21 cellular contexts compared by ENCODE assay signal in genomic region chr12:89180496-89180895, GRCh38.
DNase-seq lines count a peak whose midpoint lies in the region; ATAC-seq and TF ChIP-seq lines count a peak whose summit lies in the region.
"Had no signal": no experiment of that assay in that cellular context is flagged by ENCODE, and none has a peak within 500 bp of the region (broad histone marks: within the 10 kb centered on the region; RNA-seq: fewer than 3 reads in every experiment).

No MANE protein-coding gene starts in this region.

- H2AFZ ChIP-seq in Loucy (ENCODE audit: low read length), result peak overlapping the region; percentile 42; the same call in 1 of the 2 replicates

- no peaks in the 10 kb centered on the region for H3K9me3 Mint-ChIP-seq in activated naive CD8-positive, alpha-beta T cell treated with anti-CD3 and anti-CD28 coated beads, Interleukin-2, amount 50 U/mL, for 24 hours
- no peaks in the 10 kb centered on the region for H3K9me3 Mint-ChIP-seq in activated naive CD8-positive, alpha-beta T cell treated with anti-CD3 and anti-CD28 coated beads for 36 hours
- H3K9me3 Mint-ChIP-seq in stimulated activated naive CD8-positive, alpha-beta T cell treated with anti-CD3 and anti-CD28 coated beads, Interleukin-15, Interleukin-2, amounts not matched to agents 100 ng/mL and 50 ng/mL, for 24 hours, result no peaks in the 10 kb centered on the region
- H3K9me3 Mint-ChIP-seq: activated naive CD4-positive, alpha-beta T cell treated with anti-CD3 and anti-CD28 coated beads, Interleukin-2, amount 50 U/mL, for 24 hours; CD8-positive, alpha-beta memory T cell; effector memory CD8-positive, alpha-beta T cell; stimulated activated naive B cell treated with anti-CD40 and anti-IgM and Interleukin-4, amounts not matched to agents 10 μg/mL and 1 μg/mL and 100 μg/mL, for 72 hours had no signal

- H3K9me3 ChIP-seq in Loucy (ENCODE audit: insufficient read depth, low read depth, low read length) (no peaks in the 10 kb centered on the region), adipocyte (ENCODE audit: control insufficient read depth, low read length) (no peaks in the 10 kb centered on the region)
- H3K9me3 ChIP-seq: gastroesophageal sphincter, tibial nerve had no signal

- TF ChIP-seq CTCF in Loucy (conservative IDR thresholded peaks at IDR 0.05; ENCODE audit: low read length), result no peak

- H3K4me2 ChIP-seq in Loucy (ENCODE audit: low read depth, low read length, poor library complexity, severe bottlenecking), result peak overlapping the region; percentile 27
- H3K4me2 ChIP-seq: smooth muscle cell had no signal

- no peaks in the 10 kb centered on the region for H3K36me3 ChIP-seq in Loucy (ENCODE audit: insufficient read depth, low read length)
- H3K36me3 ChIP-seq in adipocyte (ENCODE audit: control insufficient read depth, insufficient read depth, low read length, severe bottlenecking), result no peaks in the 10 kb centered on the region
- H3K36me3 ChIP-seq: gastroesophageal sphincter, tibial nerve had no signal

- H4K20me1 ChIP-seq in Loucy (ENCODE audit: insufficient read depth, low read length, poor library complexity, severe bottlenecking), result no peaks in the 10 kb centered on the region

- H3F3A ChIP-seq in Loucy (ENCODE audit: low read depth), result no peaks in the 10 kb centered on the region

- H3K4me1 ChIP-seq in Loucy (ENCODE audit: insufficient read depth, low read length, poor library complexity, severe bottlenecking), result peaks cover 22% of the 10 kb centered on the region
- H3K4me1 ChIP-seq in adipocyte (ENCODE audit: control insufficient read depth, insufficient read depth, low read length), result peaks cover 56% of the 10 kb centered on the region

- H3K36me3 Mint-ChIP-seq in activated naive CD8-positive, alpha-beta T cell treated with anti-CD3 and anti-CD28 coated beads, Interleukin-2, amount 50 U/mL, for 24 hours (ENCODE audit: low read depth), result no peaks in the 10 kb centered on the region
- H3K36me3 Mint-ChIP-seq in activated naive CD8-positive, alpha-beta T cell treated with anti-CD3 and anti-CD28 coated beads for 36 hours, result no peaks in the 10 kb centered on the region
- H3K36me3 Mint-ChIP-seq in stimulated activated naive CD8-positive, alpha-beta T cell treated with anti-CD3 and anti-CD28 coated beads, Interleukin-15, Interleukin-2, amounts not matched to agents 100 ng/mL and 50 ng/mL, for 24 hours (ENCODE audit: low read depth), result no peaks in the 10 kb centered on the region
- H3K36me3 Mint-ChIP-seq: activated naive CD4-positive, alpha-beta T cell treated with anti-CD3 and anti-CD28 coated beads, Interleukin-2, amount 50 U/mL, for 24 hours; stimulated activated naive B cell treated with anti-CD40 and anti-IgM and Interleukin-4, amounts not matched to agents 10 μg/mL and 1 μg/mL and 100 μg/mL, for 72 hours had no signal

- no peaks in the 10 kb centered on the region for H3K27me3 ChIP-seq in Loucy (ENCODE audit: insufficient read depth, low read length, poor library complexity, severe bottlenecking)
- no peaks in the 10 kb centered on the region for H3K27me3 ChIP-seq in adipocyte (replicated peaks; ENCODE audit: control insufficient read depth, insufficient read depth, low read length)
- H3K27me3 ChIP-seq: gastroesophageal sphincter, tibial nerve had no signal

- no peaks in the 10 kb centered on the region for H3K79me2 ChIP-seq in Loucy (ENCODE audit: insufficient read depth, low read length)

- H3K4me3 Mint-ChIP-seq in activated naive CD8-positive, alpha-beta T cell treated with anti-CD3 and anti-CD28 coated beads, Interleukin-2, amount 50 U/mL, for 24 hours, result no peak overlapping the region
- no peak overlapping the region for H3K4me3 Mint-ChIP-seq in activated naive CD8-positive, alpha-beta T cell treated with anti-CD3 and anti-CD28 coated beads for 36 hours
- H3K4me3 Mint-ChIP-seq in stimulated activated naive CD8-positive, alpha-beta T cell treated with anti-CD3 and anti-CD28 coated beads, Interleukin-15, Interleukin-2, amounts not matched to agents 100 ng/mL and 50 ng/mL, for 24 hours, result no peak overlapping the region
- H3K4me3 Mint-ChIP-seq: activated naive CD4-positive, alpha-beta T cell treated with anti-CD3 and anti-CD28 coated beads, Interleukin-2, amount 50 U/mL, for 24 hours; CD8-positive, alpha-beta memory T cell; effector memory CD8-positive, alpha-beta T cell; stimulated activated naive B cell treated with anti-CD40 and anti-IgM and Interleukin-4, amounts not matched to agents 10 μg/mL and 1 μg/mL and 100 μg/mL, for 72 hours had no signal

- ATAC-seq in activated naive CD8-positive, alpha-beta T cell treated with anti-CD3 and anti-CD28 coated beads, Interleukin-2, amount 50 U/mL, for 24 hours, result no peak
- ATAC-seq in HG02852 (IDR thresholded peaks at IDR 0.05; ENCODE audit: unreplicated experiment), result no peak
- ATAC-seq: effector memory CD8-positive, alpha-beta T cell; HCT116; SK-N-SH treated with all-trans-retinoic acid at 6 μM for 48 hours had no signal

- H3K4me3 ChIP-seq in Loucy (ENCODE audit: low read length, poor library complexity, severe bottlenecking) (no peak overlapping the region), adipocyte (ENCODE audit: low read length) (no peak overlapping the region)
- H3K4me3 ChIP-seq: gastroesophageal sphincter, smooth muscle cell, tibial nerve had no signal

- no peak for DNase-seq in activated naive CD8-positive, alpha-beta T cell treated with anti-CD3 and anti-CD28 coated beads, Interleukin-2, amount 50 U/mL, for 24 hours
- no peak for DNase-seq in activated naive CD8-positive, alpha-beta T cell treated with anti-CD3 and anti-CD28 coated beads for 36 hours
- DNase-seq in adipocyte (ENCODE audit: low read depth) (no peak), HCEC 1CT (no peak), NCI-H1092 (lab: John Stamatoyannopoulos, UW) (no peak)
- DNase-seq: activated CD8-positive, alpha-beta memory T cell treated with anti-CD3 and anti-CD28 coated beads, Interleukin-2, amount 50 U/mL, for 48 hours; CD8-positive, alpha-beta memory T cell; effector memory CD8-positive, alpha-beta T cell; KG1; NCI-H2171; stimulated activated naive B cell treated with anti-CD40 and anti-IgM and Interleukin-4, amounts not matched to agents 10 μg/mL and 1 μg/mL and 100 μg/mL, for 72 hours; T1000 had no signal

- peak overlapping the region; percentile 12 for H3K27ac Mint-ChIP-seq in activated naive CD8-positive, alpha-beta T cell treated with anti-CD3 and anti-CD28 coated beads, Interleukin-2, amount 50 U/mL, for 24 hours
- no peak overlapping the region for H3K27ac Mint-ChIP-seq in activated naive CD8-positive, alpha-beta T cell treated with anti-CD3 and anti-CD28 coated beads for 36 hours
- peak overlapping the region; percentile 61 for H3K27ac Mint-ChIP-seq in stimulated activated naive CD8-positive, alpha-beta T cell treated with anti-CD3 and anti-CD28 coated beads, Interleukin-15, Interleukin-2, amounts not matched to agents 100 ng/mL and 50 ng/mL, for 24 hours
- H3K27ac Mint-ChIP-seq: activated naive CD4-positive, alpha-beta T cell treated with anti-CD3 and anti-CD28 coated beads, Interleukin-2, amount 50 U/mL, for 24 hours; CD8-positive, alpha-beta memory T cell; effector memory CD8-positive, alpha-beta T cell had no signal

- H3K27me3 Mint-ChIP-seq in activated naive CD8-positive, alpha-beta T cell treated with anti-CD3 and anti-CD28 coated beads, Interleukin-2, amount 50 U/mL, for 24 hours, result no peaks in the 10 kb centered on the region
- H3K27me3 Mint-ChIP-seq in activated naive CD8-positive, alpha-beta T cell treated with anti-CD3 and anti-CD28 coated beads for 36 hours, result no peaks in the 10 kb centered on the region
- no peaks in the 10 kb centered on the region for H3K27me3 Mint-ChIP-seq in stimulated activated naive CD8-positive, alpha-beta T cell treated with anti-CD3 and anti-CD28 coated beads, Interleukin-15, Interleukin-2, amounts not matched to agents 100 ng/mL and 50 ng/mL, for 24 hours
- H3K27me3 Mint-ChIP-seq: activated naive CD4-positive, alpha-beta T cell treated with anti-CD3 and anti-CD28 coated beads, Interleukin-2, amount 50 U/mL, for 24 hours had no signal

- H3K9ac ChIP-seq in Loucy (ENCODE audit: low read depth, low read length, poor library complexity, severe bottlenecking) (no peak overlapping the region), adipocyte (ENCODE audit: low read length) (peak overlapping the region; percentile 71)

- peaks cover 40% of the 10 kb centered on the region for H3K4me1 Mint-ChIP-seq in activated naive CD8-positive, alpha-beta T cell treated with anti-CD3 and anti-CD28 coated beads, Interleukin-2, amount 50 U/mL, for 24 hours
- H3K4me1 Mint-ChIP-seq in activated naive CD8-positive, alpha-beta T cell treated with anti-CD3 and anti-CD28 coated beads for 36 hours, result peaks cover 19% of the 10 kb centered on the region
- peaks cover 39% of the 10 kb centered on the region for H3K4me1 Mint-ChIP-seq in stimulated activated naive CD8-positive, alpha-beta T cell treated with anti-CD3 and anti-CD28 coated beads, Interleukin-15, Interleukin-2, amounts not matched to agents 100 ng/mL and 50 ng/mL, for 24 hours (ENCODE audit: low read depth)
- H3K4me1 Mint-ChIP-seq: CD8-positive, alpha-beta memory T cell had no signal

- H3K9me2 ChIP-seq in Loucy (replicated peaks; ENCODE audit: low read depth, low read length), result no peaks in the 10 kb centered on the region
